28 cellular contexts compared by ENCODE assay signal in genomic region chr12:26173153-26173552, GRCh38. TPM values are rescaled to one million over a fixed set of nuclear protein-coding genes. Genes with fewer than 3 reads are reported as not detected.
"Had no signal": no experiment of that assay in that cellular context is flagged by ENCODE, and none has a peak within 500 bp of the region (broad histone marks: within the 10 kb centered on the region; RNA-seq: fewer than 3 reads in every experiment).

No MANE protein-coding gene starts in this region.

- H3K27ac Mint-ChIP-seq: activated naive CD8-positive, alpha-beta T cell; T-helper 2 cell treated with Interferon-gamma antibody and Interleukin-4, amounts not matched to agents 5 μg/mL and 100 μg/mL, for 36 hours had no signal

- H3K4me3 ChIP-seq: esophagus squamous epithelium, left ventricle myocardium inferior, lung, right atrium auricular region, testis, transverse colon had no signal

- H3K36me3 ChIP-seq: esophagus squamous epithelium, left ventricle myocardium inferior, right atrium auricular region, transverse colon had no signal

- DNase-seq: activated CD4-positive, alpha-beta T cell treated with anti-CD3 and anti-CD28 coated beads for 4 hours; activated CD4-positive, alpha-beta T cell treated with anti-CD3 and anti-CD28 coated beads, Interleukin-2, amount 50 U/mL, for 4 hours; activated effector memory CD4-positive, alpha-beta T cell treated with Interleukin-2 at 50 U/mL for 16 hours; activated naive CD4-positive, alpha-beta T cell treated with Interleukin-2 at 50 U/mL for 16 hours; anterior cingulate cortex; effector CD8-positive, alpha-beta T cell; esophagus squamous epithelium; left ventricle myocardium inferior; naive B cell; occipital lobe; stimulated activated CD4-positive, alpha-beta T cell treated with anti-CD3 and anti-CD28 coated beads, Interleukin-15, amount 100 ng/mL, for 24 hours; stimulated activated CD4-positive, alpha-beta T cell treated with anti-CD3 and anti-CD28 coated beads, Interleukin-2, amount 100 ng/mL, for 24 hours; stimulated activated naive CD8-positive, alpha-beta T cell treated with anti-CD3 and anti-CD28 coated beads, Interleukin-15, Interleukin-2, amounts not matched to agents 100 U/mL and 50 U/mL, for 24 hours; T-helper 1 cell; testis; transverse colon had no signal

- H3K79me2 ChIP-seq: parathyroid adenoma had no signal

- H3K9me3 Mint-ChIP-seq: naive B cell; T-helper 2 cell treated with Interferon-gamma antibody and Interleukin-4, amounts not matched to agents 5 μg/mL and 100 μg/mL, for 36 hours had no signal

- H3K9me3 ChIP-seq: esophagus squamous epithelium, left ventricle myocardium inferior, right atrium auricular region, testis, transverse colon had no signal

- ATAC-seq: stimulated activated naive CD8-positive, alpha-beta T cell treated with anti-CD3 and anti-CD28 coated beads, Interleukin-15, Interleukin-2, amounts not matched to agents 100 U/mL and 50 U/mL, for 24 hours had no signal

- H3K27ac ChIP-seq: epithelial cell of prostate, esophagus squamous epithelium, left ventricle myocardium inferior, parathyroid adenoma, right atrium auricular region, testis had no signal

- H3K9ac ChIP-seq: parathyroid adenoma had no signal

- H3K27me3 ChIP-seq: right atrium auricular region, testis, transverse colon had no signal

- FAIRE-seq: bronchial epithelial cell, colon, endometrium, frontal cortex, islet of Langerhans had no signal

- H3K36me3 Mint-ChIP-seq: activated naive CD8-positive, alpha-beta T cell; naive B cell had no signal

- H3K4me3 Mint-ChIP-seq: activated naive CD8-positive, alpha-beta T cell; naive B cell; T-helper 2 cell treated with Interferon-gamma antibody and Interleukin-4, amounts not matched to agents 5 μg/mL and 100 μg/mL, for 36 hours had no signal

- H2AFZ ChIP-seq: parathyroid adenoma had no signal

- H3K4me1 ChIP-seq: esophagus squamous epithelium, left ventricle myocardium inferior, parathyroid adenoma, right atrium auricular region, testis had no signal

RNA-seq across cellular contexts. Expression of gene BHLHE41, which starts 48.3 kb away (rescaled TPM):
- polyA plus RNA-seq: neural cell had no signal
